In the genomic region with DNA sequence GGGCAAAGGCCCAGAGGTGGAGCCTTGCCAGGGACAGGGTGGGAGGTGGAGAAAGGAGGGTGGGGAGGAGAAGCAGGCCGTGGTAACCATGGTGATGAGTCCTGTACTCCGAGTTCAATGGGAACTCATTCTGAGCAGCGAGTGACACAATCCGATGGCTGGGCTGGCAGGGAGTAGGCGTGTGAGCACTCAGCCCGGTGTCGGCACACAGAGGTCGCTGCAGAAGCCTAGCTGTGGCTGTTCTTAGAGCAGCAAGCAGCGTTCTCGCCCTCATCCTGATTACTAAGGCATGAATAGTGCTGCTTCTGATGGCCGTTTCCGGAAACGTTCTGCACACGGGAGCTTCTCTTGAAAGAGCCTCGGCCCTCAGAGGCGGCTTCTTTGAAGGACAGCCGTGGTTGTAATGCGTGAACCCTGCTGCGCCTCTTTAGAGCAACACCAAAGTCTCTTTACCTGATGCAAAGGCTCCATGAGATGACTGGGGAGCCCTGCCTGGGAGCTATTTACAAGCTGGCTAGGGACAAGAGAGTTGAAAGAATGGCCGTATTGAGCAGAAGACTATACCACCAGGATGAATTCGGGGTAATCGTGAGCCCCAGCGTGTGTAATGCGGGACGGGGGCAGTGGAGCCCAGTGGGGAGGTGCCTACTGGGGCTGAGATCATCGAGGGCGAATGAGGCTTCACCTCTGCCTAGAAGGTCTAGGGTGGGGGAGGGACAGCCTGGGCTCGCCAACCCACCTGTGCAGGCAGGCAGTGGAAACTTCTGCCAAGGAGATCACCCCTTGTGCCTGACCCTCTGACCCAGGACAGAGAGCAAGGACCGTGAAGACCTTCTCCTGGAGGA, we compare ENCODE assay signal across 8 cellular contexts.
A peak's percentile ranks its signal among the peaks of the same experiment; 100 is the strongest.
DNase-seq lines count a peak whose midpoint lies in the region; ATAC-seq and TF ChIP-seq lines count a peak whose summit lies in the region.

No MANE protein-coding gene starts in this region.

- peak; percentile 63 for DNase-seq in activated naive CD4-positive, alpha-beta T cell treated with anti-CD3 and anti-CD28 coated beads for 36 hours
- no peak for DNase-seq in activated naive CD4-positive, alpha-beta T cell treated with anti-CD3 and anti-CD28 coated beads, Interleukin-2, amount 10 ng/mL, durations not matched to agents 7 days and 5 days
- peak; percentile 45 to 49 for DNase-seq in activated T-cell treated with anti-CD3 and anti-CD28 coated beads, Interleukin-2, amount 50 U/mL, for 72 hours
- peak; percentile 6 for DNase-seq in kidney glomerular epithelial cell (lab: John Stamatoyannopoulos, UW)
- DNase-seq in thyroid gland: peak; percentile 26 to 61
- no peak for DNase-seq in KG1 (lab: John Stamatoyannopoulos, UW)
- DNase-seq in vagina (ENCODE audit: extremely low spot score in 2 of 2): no peak

- H3K4me1 Mint-ChIP-seq in activated naive CD4-positive, alpha-beta T cell treated with anti-CD3 and anti-CD28 coated beads for 36 hours (ENCODE audit: low read depth): peaks cover 11% of the 10 kb centered on the region
- H3K4me1 Mint-ChIP-seq in activated naive CD4-positive, alpha-beta T cell treated with anti-CD3 and anti-CD28 coated beads, Interleukin-2, amount 10 ng/mL, durations not matched to agents 7 days and 5 days: peaks cover 5% of the 10 kb centered on the region
- H3K4me1 Mint-ChIP-seq in activated T-cell treated with anti-CD3 and anti-CD28 coated beads, Interleukin-2, amount 50 U/mL, for 72 hours (ENCODE audit: low read depth): peaks cover 15% of the 10 kb centered on the region

- ATAC-seq in activated T-cell treated with anti-CD3 and anti-CD28 coated beads, Interleukin-2, amount 50 U/mL, for 72 hours (replicated peaks in 1 of 2): peak; percentile 91 to 92
- no peak for ATAC-seq in GM19455 (IDR thresholded peaks at IDR 0.05; ENCODE audit: unreplicated experiment)

- no peaks in the 10 kb centered on the region for H3K36me3 ChIP-seq in thyroid gland
- H3K36me3 ChIP-seq in vagina: no peaks in the 10 kb centered on the region

- CTCF ChIA-PET in activated naive CD4-positive, alpha-beta T cell treated with anti-CD3 and anti-CD28 coated beads for 36 hours (lab: Charles Lee): interaction anchor here (3.9 kb wide), 1 partner anchor 24 kb away, joined by 19 read pairs; no protein-coding TSS in a partner anchor
- CTCF ChIA-PET in activated naive CD4-positive, alpha-beta T cell treated with anti-CD3 and anti-CD28 coated beads, Interleukin-2, amount 10 ng/mL, durations not matched to agents 7 days and 5 days (lab: Charles Lee): interaction anchor here (1.5 kb wide), 1 partner anchor 24 kb away, joined by 5 read pairs; no protein-coding TSS in a partner anchor

- no peak overlapping the region for H3K4me3 Mint-ChIP-seq in activated naive CD4-positive, alpha-beta T cell treated with anti-CD3 and anti-CD28 coated beads for 36 hours
- H3K4me3 Mint-ChIP-seq in activated naive CD4-positive, alpha-beta T cell treated with anti-CD3 and anti-CD28 coated beads, Interleukin-2, amount 10 ng/mL, durations not matched to agents 7 days and 5 days: no peak overlapping the region
- H3K4me3 Mint-ChIP-seq in activated T-cell treated with anti-CD3 and anti-CD28 coated beads, Interleukin-2, amount 50 U/mL, for 72 hours: peak overlapping the region; percentile 63 to 71

- TF ChIP-seq CTCF in thyroid gland (IDR thresholded peaks at IDR 0.05) (no peak), vagina (IDR thresholded peaks at IDR 0.05) (no peak)

- no peaks in the 10 kb centered on the region for H3K9me3 ChIP-seq in thyroid gland
- H3K9me3 ChIP-seq in vagina: no peaks in the 10 kb centered on the region

- no peak overlapping the region for H3K27ac Mint-ChIP-seq in activated naive CD4-positive, alpha-beta T cell treated with anti-CD3 and anti-CD28 coated beads for 36 hours
- no peak overlapping the region for H3K27ac Mint-ChIP-seq in activated naive CD4-positive, alpha-beta T cell treated with anti-CD3 and anti-CD28 coated beads, Interleukin-2, amount 10 ng/mL, durations not matched to agents 7 days and 5 days
- no peak overlapping the region for H3K27ac Mint-ChIP-seq in activated T-cell treated with anti-CD3 and anti-CD28 coated beads, Interleukin-2, amount 50 U/mL, for 72 hours

- H3K4me1 ChIP-seq in thyroid gland (no peaks in the 10 kb centered on the region), vagina (no peaks in the 10 kb centered on the region)

- H3K27me3 Mint-ChIP-seq in activated naive CD4-positive, alpha-beta T cell treated with anti-CD3 and anti-CD28 coated beads for 36 hours (ENCODE audit: low read depth): peaks cover 36% of the 10 kb centered on the region
- peaks cover 63% of the 10 kb centered on the region for H3K27me3 Mint-ChIP-seq in activated naive CD4-positive, alpha-beta T cell treated with anti-CD3 and anti-CD28 coated beads, Interleukin-2, amount 10 ng/mL, durations not matched to agents 7 days and 5 days
- H3K27me3 Mint-ChIP-seq in activated T-cell treated with anti-CD3 and anti-CD28 coated beads, Interleukin-2, amount 50 U/mL, for 72 hours (ENCODE audit: low read depth): peaks cover 54% of the 10 kb centered on the region

- H3K4me3 ChIP-seq in thyroid gland (replicated peaks in 1 of 3): no peak overlapping the region
- no peak overlapping the region for H3K4me3 ChIP-seq in vagina

- TF ChIP-seq POLR2A in thyroid gland (IDR thresholded peaks at IDR 0.05) (no peak), vagina (IDR thresholded peaks at IDR 0.05) (no peak)

- H3K9me3 Mint-ChIP-seq in activated naive CD4-positive, alpha-beta T cell treated with anti-CD3 and anti-CD28 coated beads for 36 hours: no peaks in the 10 kb centered on the region
- H3K9me3 Mint-ChIP-seq in activated naive CD4-positive, alpha-beta T cell treated with anti-CD3 and anti-CD28 coated beads, Interleukin-2, amount 10 ng/mL, durations not matched to agents 7 days and 5 days: no peaks in the 10 kb centered on the region
- H3K9me3 Mint-ChIP-seq in activated T-cell treated with anti-CD3 and anti-CD28 coated beads, Interleukin-2, amount 50 U/mL, for 72 hours: no peaks in the 10 kb centered on the region

- WGBS in thyroid gland, 2 donors: 3 to 6% methylated on average over 22 to 26 of the region's 29 CpGs

- H3K27me3 ChIP-seq in thyroid gland: peaks cover 14% of the 10 kb centered on the region
- peaks cover 5% of the 10 kb centered on the region for H3K27me3 ChIP-seq in vagina

- H3K27ac ChIP-seq in thyroid gland (no peak overlapping the region), vagina (no peak overlapping the region)

- H3K36me3 Mint-ChIP-seq in activated naive CD4-positive, alpha-beta T cell treated with anti-CD3 and anti-CD28 coated beads for 36 hours (ENCODE audit: low read depth): no peaks in the 10 kb centered on the region
- H3K36me3 Mint-ChIP-seq in activated naive CD4-positive, alpha-beta T cell treated with anti-CD3 and anti-CD28 coated beads, Interleukin-2, amount 10 ng/mL, durations not matched to agents 7 days and 5 days: no peaks in the 10 kb centered on the region
- no peaks in the 10 kb centered on the region for H3K36me3 Mint-ChIP-seq in activated T-cell treated with anti-CD3 and anti-CD28 coated beads, Interleukin-2, amount 50 U/mL, for 72 hours (ENCODE audit: insufficient read depth in 2 of 2)

- intact Hi-C loops in activated naive CD4-positive, alpha-beta T cell treated with anti-CD3 and anti-CD28 coated beads for 36 hours (cut with micrococcal nuclease): no loop called here
- intact Hi-C loops in thyroid gland (cut with DNase I): no loop called here
- intact Hi-C loops in vagina (cut with DNase I): no loop called here

Comparison
In these comparisons a context has a peak if more than half of its experiments do, and no peak if none do; other contexts are left out.
1. DNase-seq: peak in activated naive CD4-positive, alpha-beta T cell treated with anti-CD3 and anti-CD28 coated beads for 36 hours (single experiment), activated T-cell treated with anti-CD3 and anti-CD28 coated beads, Interleukin-2, amount 50 U/mL, for 72 hours (2 of 2), kidney glomerular epithelial cell (single experiment) and thyroid gland (2 of 2); none in activated naive CD4-positive, alpha-beta T cell treated with anti-CD3 and anti-CD28 coated beads, Interleukin-2, amount 10 ng/mL, durations not matched to agents 7 days and 5 days (single experiment), KG1 (single experiment) and vagina (0 of 2).
2. H3K4me3 Mint-ChIP-seq: peak in activated T-cell treated with anti-CD3 and anti-CD28 coated beads, Interleukin-2, amount 50 U/mL, for 72 hours (2 of 2); none in activated naive CD4-positive, alpha-beta T cell treated with anti-CD3 and anti-CD28 coated beads for 36 hours (single experiment) and activated naive CD4-positive, alpha-beta T cell treated with anti-CD3 and anti-CD28 coated beads, Interleukin-2, amount 10 ng/mL, durations not matched to agents 7 days and 5 days (single experiment).